In genomic region chr19:16111909-16112752, GRCh38 we compare ENCODE assay signal across 1 cellular context.
TF ChIP-seq lines count a peak whose summit lies in the region.

No MANE protein-coding gene starts in this region.

TF ChIP-seq in K562, 482 proteins besides CTCF, POLR2A, EP300 and RAD21 (continued from another document):
- TF ChIP-seq NFE2 (IDR thresholded peaks at IDR 0.05; ENCODE audit: low read depth) (no peak), ZBED1 (IDR thresholded peaks at IDR 0.05) (no peak), ZNF121 (CRISPR knock-in tag; conservative IDR thresholded peaks at IDR 0.05) (no peak), MED1 (CRISPR knock-in tag; IDR thresholded peaks at IDR 0.05; ENCODE audit: borderline replicate concordance) (no peak), ARHGAP35 (IDR thresholded peaks at IDR 0.05; ENCODE audit: partially characterized antibody) (no peak), SMARCC2 (IDR thresholded peaks at IDR 0.05; ENCODE audit: low read depth) (no peak), XRCC3 (IDR thresholded peaks at IDR 0.05) (no peak), ZNF740 (CRISPR knock-in tag; IDR thresholded peaks at IDR 0.05) (peak; percentile 95), ZNF740 (tag; IDR thresholded peaks at IDR 0.05) (peak in 1 of 2 experiments; percentile 77; a peak in 2 of 4 replicates), FOXO4 (CRISPR knock-in tag; IDR thresholded peaks at IDR 0.05) (no peak), ZNF668 (CRISPR knock-in tag; IDR thresholded peaks at IDR 0.05) (no peak), SAP30 (IDR thresholded peaks at IDR 0.05; ENCODE audit: borderline replicate concordance, insufficient read depth, low read depth, low read length, poor library complexity, severe bottlenecking) (no peak), ADNP (tag; IDR thresholded peaks at IDR 0.05) (peak; percentile 97), SREBF1 (IDR thresholded peaks at IDR 0.05; ENCODE audit: borderline replicate concordance, low read depth, low read length) (no peak), NCOA2 (IDR thresholded peaks at IDR 0.05; ENCODE audit: partially characterized antibody in 2 of 2) (no peak), ZNF717 (CRISPR knock-in tag; IDR thresholded peaks at IDR 0.05) (no peak), MTF1 (CRISPR knock-in tag; IDR thresholded peaks at IDR 0.05; ENCODE audit: borderline replicate concordance) (no peak), ZFX (CRISPR knock-in tag; IDR thresholded peaks at IDR 0.05) (no peak), EP400 (IDR thresholded peaks at IDR 0.05) (no peak; the same call in 1 of the 2 replicates), BRF1 (IDR thresholded peaks at IDR 0.05; ENCODE audit: borderline replicate concordance, extremely low read depth, insufficient read length) (no peak), PYGO2 (tag; IDR thresholded peaks at IDR 0.05) (no peak), ZEB2 (IDR thresholded peaks at IDR 0.05) (no peak), CBX8 (IDR thresholded peaks at IDR 0.05; ENCODE audit: borderline replicate concordance, extremely low read depth, low read depth, low read length, poor library complexity, severe bottlenecking) (no peak), ETV1 (tag; conservative IDR thresholded peaks at IDR 0.05; ENCODE audit: low read depth) (no peak)
